Comparison of ENCODE assay signal across 8 cellular contexts in genomic region chr2:86010083-86010482, GRCh38.
"Had no signal": no experiment of that assay in that cellular context is flagged by ENCODE, and none has a peak within 500 bp of the region (broad histone marks: within the 10 kb centered on the region; RNA-seq: fewer than 3 reads in every experiment).

No MANE protein-coding gene starts in this region.

- H2AFZ ChIP-seq: GM23338 had no signal

- H3K4me3 ChIP-seq: GM23338, K562 had no signal

- H3K4me2 ChIP-seq: GM23338 had no signal

- FAIRE-seq: H1, H54, HTR-8/SVneo, K562 had no signal

- DNase-seq: H9, HCEC 1CT, IMR-90 had no signal

- ATAC-seq: GM23338, K562 had no signal
